In genomic region chr5:34544403-34544802, GRCh38 we compare ENCODE assay signal across 3 cellular contexts.
A peak's percentile ranks its signal among the peaks of the same experiment; 100 is the strongest.
TF ChIP-seq lines count a peak whose summit lies in the region.

No MANE protein-coding gene starts in this region.

TF ChIP-seq in A549, 52 proteins besides CTCF, POLR2A, EP300 and RAD21 (continued from another document):
- no peak for TF ChIP-seq PBX3 (IDR thresholded peaks at IDR 0.05)
- no peak for TF ChIP-seq USF2 (IDR thresholded peaks at IDR 0.05)
- TF ChIP-seq ZFP36 (IDR thresholded peaks at IDR 0.05; ENCODE audit: borderline replicate concordance, partially characterized antibody), result peak; percentile 98

TF ChIP-seq in WTC11, 78 proteins besides CTCF, POLR2A, EP300 and RAD21:
- no peak for TF ChIP-seq FOXP4 (CRISPR knock-in tag; IDR thresholded peaks at IDR 0.05)
- no peak for TF ChIP-seq HMGA2 (CRISPR knock-in tag; IDR thresholded peaks at IDR 0.05)
- TF ChIP-seq AR (CRISPR knock-in tag; IDR thresholded peaks at IDR 0.05), result no peak
- TF ChIP-seq ZNF232 (CRISPR knock-in tag; IDR thresholded peaks at IDR 0.05), result no peak
- TF ChIP-seq TEAD4 (CRISPR knock-in tag; IDR thresholded peaks at IDR 0.05), result no peak
- TF ChIP-seq ZNF532 (CRISPR knock-in tag; IDR thresholded peaks at IDR 0.05; ENCODE audit: borderline replicate concordance), result no peak
- no peak for TF ChIP-seq ETV6 (CRISPR knock-in tag; IDR thresholded peaks at IDR 0.05)
- no peak for TF ChIP-seq ZNF671 (CRISPR knock-in tag; IDR thresholded peaks at IDR 0.05)
- TF ChIP-seq ATF3 (CRISPR knock-in tag; conservative IDR thresholded peaks at IDR 0.05), result no peak

TF ChIP-seq in K562, 482 proteins besides CTCF, POLR2A, EP300 and RAD21 (continued from another document):
- TF ChIP-seq MEF2A (IDR thresholded peaks at IDR 0.05; ENCODE audit: control insufficient read depth, low read depth, low read length) (no peak), IRF9 (tag; IDR thresholded peaks at IDR 0.05) (no peak), CREB3L1 (IDR thresholded peaks at IDR 0.05; ENCODE audit: borderline replicate concordance, low read depth) (no peak), HOMEZ (CRISPR knock-in tag; IDR thresholded peaks at IDR 0.05) (no peak), ZNF280A (IDR thresholded peaks at IDR 0.05; ENCODE audit: low read depth, partially characterized antibody) (peak; percentile 62), ZNF511 (CRISPR knock-in tag; IDR thresholded peaks at IDR 0.05) (no peak), CREB3 (tag; conservative IDR thresholded peaks at IDR 0.05; ENCODE audit: low read depth) (0 out of 2 replicates have a peak, but pooled peaks have one; percentile 23), MCM7 (IDR thresholded peaks at IDR 0.05) (no peak), ZFP36 (IDR thresholded peaks at IDR 0.05; ENCODE audit: low read depth, low read length, partially characterized antibody) (peak; percentile 90), FOXA3 (CRISPR knock-in tag; conservative IDR thresholded peaks at IDR 0.05 in 1 of 2, IDR thresholded peaks at IDR 0.05 in 1 of 2) (no peak), NFRKB (IDR thresholded peaks at IDR 0.05; ENCODE audit: low read depth) (no peak)
